Comparison of ENCODE assay signal across 9 cellular contexts in genomic region chr17:72126575-72127486, GRCh38. TPM values are rescaled to one million over a fixed set of nuclear protein-coding genes. Genes with fewer than 3 reads are reported as not detected.
DNase-seq lines count a peak whose midpoint lies in the region; ATAC-seq, FAIRE-seq and TF ChIP-seq lines count a peak whose summit lies in the region.
"Had no signal": no experiment of that assay in that cellular context is flagged by ENCODE, and none has a peak within 500 bp of the region (broad histone marks: within the 10 kb centered on the region; RNA-seq: fewer than 3 reads in every experiment).

No MANE protein-coding gene starts in this region.

- FAIRE-seq in GM12892 (lab: Jason Lieb, UNC), result no peak

- peak; percentile 63 for ATAC-seq in foreskin keratinocyte
- no peak for ATAC-seq in HG03571 (IDR thresholded peaks at IDR 0.05; ENCODE audit: unreplicated experiment)
- ATAC-seq in HG03457 (IDR thresholded peaks at IDR 0.05; ENCODE audit: unreplicated experiment), result no peak
- no peak for ATAC-seq in GM18873 (IDR thresholded peaks at IDR 0.05; ENCODE audit: low FRiP score, unreplicated experiment)

- peak; percentile 55 for TF ChIP-seq POLR2A in GM12892 (IDR thresholded peaks at IDR 0.05; ENCODE audit: low read depth, low read length)

- H3K27ac ChIP-seq in RWPE1 (no peak overlapping the region), foreskin keratinocyte (no peak overlapping the region)

- H3K27me3 ChIP-seq in foreskin keratinocyte, result no peaks in the 10 kb centered on the region

- CTCF ChIA-PET in RWPE1 (lab: Yijun Ruan, JAX), result interaction anchor here (0.6 to 1.1 kb wide), 2 partner anchors 131 to 1359 kb away, joined by 3 read pairs; no protein-coding TSS in a partner anchor

- POLR2A ChIA-PET in RWPE1 (lab: Yijun Ruan, JAX; ENCODE audit: low non-redundant PET), result no interaction called here

- TF ChIP-seq CTCF in RWPE1 (conservative IDR thresholded peaks at IDR 0.05; ENCODE audit: low read depth), result no peak
- no peak for TF ChIP-seq CTCF in foreskin keratinocyte (conservative IDR thresholded peaks at IDR 0.05)

- H3K4me1 ChIP-seq in foreskin keratinocyte, result peaks cover 15% of the 10 kb centered on the region

- DNase-seq in GM12892 (ENCODE audit: insufficient read length) (no peak), RWPE1 (ENCODE audit: low spot score) (peak; percentile 54), foreskin keratinocyte (peak; percentile 75 to 85), renal cortical epithelial cell (ENCODE audit: low read depth) (peak; percentile 68)
- DNase-seq in activated effector memory CD4-positive, alpha-beta T cell treated with Interleukin-2 at 50 U/mL for 16 hours, result no peak
- DNase-seq: stimulated activated CD4-positive, alpha-beta T cell treated with anti-CD3 and anti-CD28 coated beads, Interleukin-4, amount 100 ng/mL, for 1 hour had no signal

RNA-seq across cellular contexts. Expression of gene SOX9, which starts 6.0 kb away (rescaled TPM):
- 7.4 TPM for polyA plus RNA-seq in GM12892 (2012; ENCODE audit: missing spikeins)
- total RNA-seq in foreskin keratinocyte (50.5 and 66.3 TPM in 2 replicates), renal cortical epithelial cell (7.1 and 12.9 TPM in 2 replicates)
- polyA plus RNA-seq in foreskin keratinocyte, result 24.9 and 29.1 TPM in 2 replicates

Comparison
In these comparisons a context has a peak if more than half of its experiments do, and no peak if none do; other contexts are left out.
1. DNase-seq: peak in RWPE1 (single experiment), foreskin keratinocyte (2 of 2) and renal cortical epithelial cell (single experiment); none in GM12892 (single experiment) and activated effector memory CD4-positive, alpha-beta T cell treated with Interleukin-2 at 50 U/mL for 16 hours (single experiment).